In genomic region chr9:120735009-120735408, GRCh38 we compare ENCODE assay signal across 15 cellular contexts. TPM values are rescaled to one million over a fixed set of nuclear protein-coding genes. Genes with fewer than 3 reads are reported as not detected.
A peak's percentile ranks its signal among the peaks of the same experiment; 100 is the strongest.
DNase-seq lines count a peak whose midpoint lies in the region; ATAC-seq, FAIRE-seq and TF ChIP-seq lines count a peak whose summit lies in the region.
"Had no signal": no experiment of that assay in that cellular context is flagged by ENCODE, and none has a peak within 500 bp of the region (broad histone marks: within the 10 kb centered on the region; RNA-seq: fewer than 3 reads in every experiment).

No MANE protein-coding gene starts in this region.

- FAIRE-seq in urothelium cell line (lab: Jason Lieb, UNC): no peak
- FAIRE-seq: bronchial epithelial cell, H1 had no signal

- H3K79me2 ChIP-seq in PC-9 (ENCODE audit: low read depth): no peaks in the 10 kb centered on the region

- POLR2A ChIA-PET in PC-9 (lab: Charles Lee; ENCODE audit: unreplicated experiment): no interaction called here

- H3K4me3 Mint-ChIP-seq in CD4-positive, CD25-positive, alpha-beta regulatory T cell: no peak overlapping the region
- H3K4me3 Mint-ChIP-seq: activated CD8-positive, alpha-beta T cell treated with anti-CD3 and anti-CD28 coated beads for 36 hours had no signal

- no peak overlapping the region for H3K27ac ChIP-seq in CD4-positive, CD25-positive, alpha-beta regulatory T cell (ENCODE audit: insufficient read depth, low read length, poor library complexity, severe bottlenecking)
- H3K27ac ChIP-seq in PC-9 (peak overlapping the region; percentile 94), psoas muscle (peak overlapping the region; percentile 23)
- H3K27ac ChIP-seq: BLaER1 had no signal

- WGBS in psoas muscle, 3 donors: 17 to 30% (median 20%) methylated on average over 2 of the region's 2 CpGs

- DNase-seq in CD4-positive, CD25-positive, alpha-beta regulatory T cell: no peak
- DNase-seq in PC-9 (no peak), fibroblast of the aortic adventitia (ENCODE audit: low read depth) (peak; percentile 62), psoas muscle (no peak), HK-2 (ENCODE audit: unreplicated experiment) (no peak), HPDE6-E6E7 (ENCODE audit: extremely low spot score) (no peak), urothelium cell line (ENCODE audit: low spot score) (no peak)
- DNase-seq: activated CD8-positive, alpha-beta T cell treated with anti-CD3 and anti-CD28 coated beads for 36 hours; activated gamma-delta T cell treated with Interleukin-2 at 50 U/mL for 16 hours; MM.1S; T1000 had no signal

- H3K36me3 Mint-ChIP-seq in CD4-positive, CD25-positive, alpha-beta regulatory T cell: no peaks in the 10 kb centered on the region

- peak overlapping the region; percentile 50 for H3K4me2 ChIP-seq in PC-9
- H3K4me2 ChIP-seq: BLaER1 had no signal

- H3K9me3 Mint-ChIP-seq in CD4-positive, CD25-positive, alpha-beta regulatory T cell: no peaks in the 10 kb centered on the region
- H3K9me3 Mint-ChIP-seq: activated CD8-positive, alpha-beta T cell treated with anti-CD3 and anti-CD28 coated beads for 36 hours had no signal

- no peak overlapping the region for H3K4me3 ChIP-seq in CD4-positive, CD25-positive, alpha-beta regulatory T cell (ENCODE audit: low read depth, low read length)
- H3K4me3 ChIP-seq in PC-9: no peak overlapping the region
- no peak overlapping the region for H3K4me3 ChIP-seq in fibroblast of the aortic adventitia (ENCODE audit: low read depth, low read length)
- H3K4me3 ChIP-seq in psoas muscle: no peak overlapping the region
- H3K4me3 ChIP-seq: BLaER1 had no signal

- H2AFZ ChIP-seq in PC-9: peak overlapping the region; percentile 26; the same call in 1 of the 2 replicates

- no peaks in the 10 kb centered on the region for H3K9me3 ChIP-seq in CD4-positive, CD25-positive, alpha-beta regulatory T cell (ENCODE audit: control insufficient read depth in 2 of 2, low read length in 2 of 2)
- H3K9me3 ChIP-seq in PC-9 (ENCODE audit: insufficient read depth, low read depth) (no peaks in the 10 kb centered on the region), psoas muscle (no peaks in the 10 kb centered on the region)
- H3K9me3 ChIP-seq: BLaER1 had no signal

- H3F3A ChIP-seq in PC-9 (ENCODE audit: insufficient read depth, low read depth): peaks cover 59% of the 10 kb centered on the region

- no peaks in the 10 kb centered on the region for H3K9me2 ChIP-seq in PC-9 (ENCODE audit: insufficient read depth)

- no TSS peak for BruUV-seq in PC-9 (replicated peaks; lab: Mats Ljungman, UMichigan)

- ATAC-seq in CD4-positive, CD25-positive, alpha-beta regulatory T cell (ENCODE audit: low read depth in 2 of 2): no peak
- ATAC-seq in psoas muscle (peak in 1 of 4 donors; percentile 14), GM18907 (IDR thresholded peaks at IDR 0.05; ENCODE audit: unreplicated experiment) (no peak)
- ATAC-seq: activated CD8-positive, alpha-beta T cell treated with anti-CD3 and anti-CD28 coated beads for 36 hours had no signal

- no peaks in the 10 kb centered on the region for H3K27me3 Mint-ChIP-seq in CD4-positive, CD25-positive, alpha-beta regulatory T cell
- H3K27me3 Mint-ChIP-seq: activated CD8-positive, alpha-beta T cell treated with anti-CD3 and anti-CD28 coated beads for 36 hours had no signal

- intact Hi-C loops in PC-9 (cut with micrococcal nuclease; ENCODE audit: unreplicated experiment): loop anchor here (1.0 to 10.0 kb wide), 2 partner anchors 51 to 550 kb away; no protein-coding TSS in a partner anchor
- intact Hi-C loops in psoas muscle (cut with DNase I): no loop called here

- no peaks in the 10 kb centered on the region for H4K20me1 ChIP-seq in PC-9 (ENCODE audit: insufficient read depth)
- H4K20me1 ChIP-seq: BLaER1 had no signal

- peaks cover 0 to 6% (median 1%) of the 10 kb centered on the region in 4 donors for H3K4me1 Mint-ChIP-seq in CD4-positive, CD25-positive, alpha-beta regulatory T cell

- H3K27me3 ChIP-seq in CD4-positive, CD25-positive, alpha-beta regulatory T cell (ENCODE audit: control insufficient read depth, insufficient read depth, low read length): no peaks in the 10 kb centered on the region
- H3K27me3 ChIP-seq in PC-9 (ENCODE audit: insufficient read depth, low read depth): no peaks in the 10 kb centered on the region
- no peaks in the 10 kb centered on the region for H3K27me3 ChIP-seq in psoas muscle (ENCODE audit: insufficient read depth in 3 of 3, low read length in 2 of 3)
- H3K27me3 ChIP-seq: BLaER1 had no signal

- CTCF ChIA-PET in PC-9 (lab: Charles Lee): interaction anchor here (0.7 kb wide), 1 partner anchor 21 kb away, joined by 5 read pairs; the partner anchor contains the start of gene MEGF9

- H3K36me3 ChIP-seq in CD4-positive, CD25-positive, alpha-beta regulatory T cell (ENCODE audit: control insufficient read depth, insufficient read depth, low read length): no peaks in the 10 kb centered on the region
- no peaks in the 10 kb centered on the region for H3K36me3 ChIP-seq in PC-9 (ENCODE audit: low read depth)
- H3K36me3 ChIP-seq in psoas muscle (ENCODE audit: insufficient read depth in 1 of 2, low read depth in 1 of 2): no peaks in the 10 kb centered on the region
- H3K36me3 ChIP-seq: BLaER1 had no signal

- TF ChIP-seq CTCF in PC-9 (conservative IDR thresholded peaks at IDR 0.05): no peak
- TF ChIP-seq CTCF in fibroblast of the aortic adventitia (IDR thresholded peaks at IDR 0.05; ENCODE audit: insufficient read depth, low read length): no peak
- no peak for TF ChIP-seq CTCF in psoas muscle (IDR thresholded peaks at IDR 0.05)

- no peaks in the 10 kb centered on the region for H3K4me1 ChIP-seq in CD4-positive, CD25-positive, alpha-beta regulatory T cell (ENCODE audit: control insufficient read depth, insufficient read depth, low read length, poor library complexity, severe bottlenecking)
- H3K4me1 ChIP-seq in PC-9 (replicated peaks; ENCODE audit: insufficient read depth) (peaks cover 77% of the 10 kb centered on the region), psoas muscle (no peaks in the 10 kb centered on the region)
- H3K4me1 ChIP-seq: BLaER1 had no signal

- peak overlapping the region in 2 of 3 donors; percentile 4 to 16 for H3K27ac Mint-ChIP-seq in CD4-positive, CD25-positive, alpha-beta regulatory T cell
- H3K27ac Mint-ChIP-seq: activated CD8-positive, alpha-beta T cell treated with anti-CD3 and anti-CD28 coated beads for 36 hours had no signal

RNA-seq across cellular contexts. Expression of gene MEGF9, which starts 20.7 kb away (rescaled TPM):
- total RNA-seq in CD4-positive, CD25-positive, alpha-beta regulatory T cell: 17.8 TPM
- polyA plus RNA-seq in CD4-positive, CD25-positive, alpha-beta regulatory T cell: 1 to 10 TPM; 4.6 to 7.7 (median 7.3) TPM
- total RNA-seq in PC-9 (2021): 30.3 and 35.7 TPM in 2 replicates
- total RNA-seq in fibroblast of the aortic adventitia (ENCODE audit: low replicate concordance): 10.7 and 14.1 TPM in 2 replicates
- 10 to 100 TPM in 1 of 4 donors, 1 to 10 TPM in 3; 6.1 to 11.4 (median 8.1) TPM for total RNA-seq in psoas muscle
- 10 to 100 TPM in 1 of 3 donors, 1 to 10 TPM in 2; 2.0 to 12.7 (median 4.5) TPM for polyA plus RNA-seq in psoas muscle

RNA-seq across cellular contexts. Expression of gene FBXW2, which starts 58.2 kb away (rescaled TPM):
- total RNA-seq in CD4-positive, CD25-positive, alpha-beta regulatory T cell: 87.8 TPM
- 10 to 100 TPM; 34.0 to 43.1 (median 39.3) TPM for polyA plus RNA-seq in CD4-positive, CD25-positive, alpha-beta regulatory T cell
- 69.6 and 77.7 TPM in 2 replicates for total RNA-seq in PC-9 (2021)
- 36.8 and 51.4 TPM in 2 replicates for total RNA-seq in fibroblast of the aortic adventitia (ENCODE audit: low replicate concordance)
- 10 to 100 TPM; 22.6 to 36.8 (median 26.4) TPM for total RNA-seq in psoas muscle
- polyA plus RNA-seq in psoas muscle: 10 to 100 TPM in 2 of 3 donors, 1 to 10 TPM in 1; 8.0 to 26.5 (median 22.1) TPM
